36 cellular contexts compared by ENCODE assay signal in the genomic region with DNA sequence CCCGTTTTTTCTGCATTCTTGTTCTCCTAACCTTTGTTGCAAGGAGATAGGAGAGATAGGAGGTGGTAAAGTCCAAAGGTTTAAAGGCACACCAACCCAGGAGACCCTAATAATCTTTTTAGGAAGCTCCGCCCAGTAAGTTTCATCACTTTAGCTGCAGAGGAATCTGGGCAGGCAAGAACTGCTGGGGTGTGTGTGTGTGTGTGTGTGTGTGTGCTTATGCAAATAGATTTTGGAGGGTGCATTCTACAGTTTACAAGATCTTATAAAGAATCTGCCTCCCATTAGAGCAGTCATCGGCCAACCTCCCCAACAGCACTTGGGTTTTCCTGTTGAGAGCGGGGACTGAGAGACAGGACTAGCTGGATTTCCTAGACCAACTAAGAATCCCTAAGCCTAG. TPM values are rescaled to one million over a fixed set of nuclear protein-coding genes. Genes with fewer than 3 reads are reported as not detected.
DNase-seq lines count a peak whose midpoint lies in the region; ATAC-seq and TF ChIP-seq lines count a peak whose summit lies in the region.
"Had no signal": no experiment of that assay in that cellular context is flagged by ENCODE, and none has a peak within 500 bp of the region (broad histone marks: within the 10 kb centered on the region; RNA-seq: fewer than 3 reads in every experiment).

No MANE protein-coding gene starts in this region.

- H3K9me3 ChIP-seq in OCI-LY3 (ENCODE audit: insufficient read depth, low read length) (no peaks in the 10 kb centered on the region), fibroblast of lung (ENCODE audit: control insufficient read depth, insufficient read depth, low read depth, low read length) (no peaks in the 10 kb centered on the region)
- H3K9me3 ChIP-seq: lower lobe of right lung, SK-N-SH, uterus had no signal

- no peaks in the 10 kb centered on the region for H4K20me1 ChIP-seq in OCI-LY3 (ENCODE audit: insufficient read depth, low read length)
- H4K20me1 ChIP-seq in fibroblast of lung (ENCODE audit: control insufficient read depth, extremely low read depth, insufficient read depth, low read length): no peaks in the 10 kb centered on the region

- peaks cover 14% of the 10 kb centered on the region; the same call in 1 of the 2 replicates for H3K79me2 ChIP-seq in OCI-LY3 (ENCODE audit: low read length)
- H3K79me2 ChIP-seq in fibroblast of lung (ENCODE audit: control insufficient read depth, insufficient read depth, low read length): no peaks in the 10 kb centered on the region

- H3K4me1 ChIP-seq in OCI-LY3 (ENCODE audit: low read length) (peaks cover 91% of the 10 kb centered on the region), fibroblast of lung (ENCODE audit: control insufficient read depth, extremely low read depth, insufficient read depth, low read length) (no peaks in the 10 kb centered on the region)
- H3K4me1 ChIP-seq: uterus had no signal

- DNase-seq in NCI-H82 (lab: John Stamatoyannopoulos, UW) (peak; percentile 25), NCI-H82 treated with DMSO at 0.1 percent for 48 hours (lab: John Stamatoyannopoulos, UW; ENCODE audit: unreplicated experiment) (no peak), fibroblast of lung (ENCODE audit: low read depth in 2 of 2) (peak; percentile 9 to 17), ureter (ENCODE audit: low spot score) (peak; percentile 64)
- DNase-seq: 8988T; activated CD4-positive, alpha-beta T cell treated with anti-CD3 and anti-CD28 coated beads for 48 hours; activated CD8-positive, alpha-beta memory T cell treated with anti-CD3 and anti-CD28 coated beads for 24 hours; activated effector memory CD4-positive, alpha-beta T cell treated with Interleukin-2 at 50 U/mL for 16 hours; activated naive CD8-positive, alpha-beta T cell treated with anti-CD3 and anti-CD28 coated beads, Interleukin-2, amount 50 U/mL, for 24 hours; AML-193; CD4-positive, alpha-beta memory T cell; DMS153; glutamatergic neuron; lower lobe of right lung; natural killer cell; NCI-H1092; NCI-H1694 treated with DMSO at 0.1 percent for 48 hours; NCI-H2171 treated with DMSO at 0.1 percent for 48 hours; NCI-H524; occipital lobe; SK-N-SH; stimulated activated naive CD4-positive, alpha-beta T cell treated with Interleukin-2 at 50 U/mL for 16 hours; uterus; WERI-Rb-1 had no signal

- H3K4me2 ChIP-seq in OCI-LY3 (ENCODE audit: low read length) (peak overlapping the region; percentile 8; the same call in 1 of the 2 replicates), fibroblast of lung (ENCODE audit: extremely low read depth, insufficient read depth, low read length) (no peak overlapping the region)
- H3K4me2 ChIP-seq: SK-N-SH had no signal

- H3K4me3 ChIP-seq in OCI-LY3 (ENCODE audit: low read length) (no peak overlapping the region), fibroblast of lung (replicated peaks in 1 of 4; ENCODE audit: control extremely low read depth in 1 of 4, insufficient read depth in 1 of 4, low read depth in 3 of 4, low read length in 4 of 4) (no peak overlapping the region)
- H3K4me3 ChIP-seq: lower lobe of right lung, uterus had no signal

- ATAC-seq in GM18511 (IDR thresholded peaks at IDR 0.05; ENCODE audit: unreplicated experiment) (no peak), SK-N-SH treated with all-trans-retinoic acid at 6 μM for 48 hours (no peak), HG03442 (IDR thresholded peaks at IDR 0.05; ENCODE audit: unreplicated experiment) (no peak)
- ATAC-seq: activated naive CD8-positive, alpha-beta T cell treated with anti-CD3 and anti-CD28 coated beads, Interleukin-2, amount 50 U/mL, for 24 hours; HCT116; natural killer cell had no signal

- H2AFZ ChIP-seq in OCI-LY3 (ENCODE audit: low read depth, low read length) (no peak overlapping the region), fibroblast of lung (ENCODE audit: low read length) (no peak overlapping the region)

- H3K27ac ChIP-seq in OCI-LY3 (ENCODE audit: low read length) (no peak overlapping the region), fibroblast of lung (ENCODE audit: insufficient read depth, low read length) (no peak overlapping the region)
- H3K27ac ChIP-seq: HL-60, lower lobe of right lung, RWPE1, uterus, WERI-Rb-1 had no signal

- no peak overlapping the region for H3K9ac ChIP-seq in OCI-LY3 (ENCODE audit: low read length)
- H3K9ac ChIP-seq in fibroblast of lung (ENCODE audit: insufficient read depth, low read length): no peak overlapping the region
- H3K9ac ChIP-seq: SK-N-SH had no signal

- H3K36me3 ChIP-seq in OCI-LY3 (replicated peaks; ENCODE audit: low read depth, low read length) (peaks cover 6% of the 10 kb centered on the region), fibroblast of lung (ENCODE audit: control insufficient read depth, insufficient read depth, low read length) (no peaks in the 10 kb centered on the region)
- H3K36me3 ChIP-seq: lower lobe of right lung, uterus, WERI-Rb-1 had no signal

- TF ChIP-seq CTCF in OCI-LY3 (IDR thresholded peaks at IDR 0.05; ENCODE audit: low read depth, low read length) (no peak), fibroblast of lung (conservative IDR thresholded peaks at IDR 0.05 in 1 of 2, IDR thresholded peaks at IDR 0.05 in 1 of 2; ENCODE audit: low read depth in 1 of 2, low read length in 2 of 2) (no peak)

- H3K27me3 ChIP-seq in OCI-LY3 (ENCODE audit: low read depth, low read length) (peaks cover 39% of the 10 kb centered on the region), fibroblast of lung (ENCODE audit: control insufficient read depth, insufficient read depth, low read length) (no peaks in the 10 kb centered on the region)
- H3K27me3 ChIP-seq: uterus had no signal

TF ChIP-seq in SK-N-SH treated with all-trans-retinoic acid at 6 μM for 48 hours, 23 proteins besides CTCF, POLR2A, EP300 and RAD21:
- TF ChIP-seq PPARA (CRISPR knock-in tag; IDR thresholded peaks at IDR 0.05; ENCODE audit: borderline replicate concordance) (no peak), SNAI2 (CRISPR knock-in tag; IDR thresholded peaks at IDR 0.05) (no peak), TOX (CRISPR knock-in tag; IDR thresholded peaks at IDR 0.05; ENCODE audit: borderline replicate concordance) (no peak), ZFP30 (CRISPR knock-in tag; IDR thresholded peaks at IDR 0.05) (no peak), ESRRG (CRISPR knock-in tag; IDR thresholded peaks at IDR 0.05) (no peak), RARB (CRISPR knock-in tag; IDR thresholded peaks at IDR 0.05) (no peak), ZFP3 (CRISPR knock-in tag; IDR thresholded peaks at IDR 0.05) (no peak), OSR1 (CRISPR knock-in tag; IDR thresholded peaks at IDR 0.05) (no peak)
- TF ChIP-seq, protein P1, sequence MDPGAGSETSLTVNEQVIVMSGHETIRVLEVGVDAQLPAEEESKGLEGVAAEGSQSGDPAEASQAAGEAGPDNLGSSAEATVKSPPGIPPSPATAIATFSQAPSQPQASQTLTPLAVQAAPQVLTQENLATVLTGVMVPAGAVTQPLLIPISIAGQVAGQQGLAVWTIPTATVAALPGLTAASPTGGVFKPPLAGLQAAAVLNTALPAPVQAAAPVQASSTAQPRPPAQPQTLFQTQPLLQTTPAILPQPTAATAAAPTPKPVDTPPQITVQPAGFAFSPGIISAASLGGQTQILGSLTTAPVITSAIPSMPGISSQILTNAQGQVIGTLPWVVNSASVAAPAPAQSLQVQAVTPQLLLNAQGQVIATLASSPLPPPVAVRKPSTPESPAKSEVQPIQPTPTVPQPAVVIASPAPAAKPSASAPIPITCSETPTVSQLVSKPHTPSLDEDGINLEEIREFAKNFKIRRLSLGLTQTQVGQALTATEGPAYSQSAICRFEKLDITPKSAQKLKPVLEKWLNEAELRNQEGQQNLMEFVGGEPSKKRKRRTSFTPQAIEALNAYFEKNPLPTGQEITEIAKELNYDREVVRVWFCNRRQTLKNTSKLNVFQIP (CRISPR knock-in tag; IDR thresholded peaks at IDR 0.05; ENCODE audit: borderline replicate concordance, low read depth): no peak

RNA-seq across cellular contexts. Expression of a gene that starts 3.9 kb away (rescaled TPM):
- total RNA-seq in fibroblast of lung (not detected in 2 replicates), ureter (0.68 TPM)
- polyA plus RNA-seq in fibroblast of lung: not detected in 2 replicates
- polyA plus RNA-seq in fibroblast of lung (2012): not detected in 2 replicates
- polyA minus RNA-seq in fibroblast of lung (ENCODE audit: low replicate concordance): not detected in 2 replicates
- total RNA-seq: G401, kidney epithelial cell, LHCN-M2, occipital lobe, temporal lobe had no signal
- polyA plus RNA-seq: SK-N-SH had no signal

RNA-seq across cellular contexts. Expression of a gene that starts 5.7 kb away (rescaled TPM):
- total RNA-seq in fibroblast of lung (not detected in 2 replicates), ureter (not detected)
- not detected in 2 replicates for polyA plus RNA-seq in fibroblast of lung
- not detected in 2 replicates for polyA plus RNA-seq in fibroblast of lung (2012)
- polyA minus RNA-seq in fibroblast of lung (ENCODE audit: low replicate concordance): not detected in 2 replicates
- total RNA-seq: CD4-positive, alpha-beta memory T cell; G401; kidney epithelial cell; LHCN-M2; lower lobe of right lung; natural killer cell; occipital lobe; skeletal muscle tissue; temporal lobe had no signal
- polyA plus RNA-seq: CD4-positive, alpha-beta memory T cell; SK-N-SH had no signal
